Comparison of ENCODE assay signal across 1 cellular context in genomic region chr6:30725713-30726505, GRCh38.
TF ChIP-seq lines count a peak whose summit lies in the region.

No MANE protein-coding gene starts in this region.

TF ChIP-seq in K562, 482 proteins besides CTCF, POLR2A, EP300 and RAD21 (continued from another document and continues in another):
- TF ChIP-seq SUPT5H (IDR thresholded peaks at IDR 0.05): peak; percentile 97
- no peak for TF ChIP-seq ZNF253 (CRISPR knock-in tag; conservative IDR thresholded peaks at IDR 0.05)
- no peak for TF ChIP-seq BHLHE40 (IDR thresholded peaks at IDR 0.05; ENCODE audit: low read length)
- no peak for TF ChIP-seq YY1 (IDR thresholded peaks at IDR 0.05; ENCODE audit: borderline replicate concordance in 1 of 3, control insufficient read depth in 1 of 3, extremely low read depth in 1 of 3, insufficient read depth in 3 of 3, insufficient read length in 1 of 3, insufficient replicate concordance in 2 of 3, low read depth in 1 of 3, low read length in 2 of 3)
- no peak for TF ChIP-seq ZNF436 (CRISPR knock-in tag; IDR thresholded peaks at IDR 0.05)
- TF ChIP-seq ZNF232 (CRISPR knock-in tag; IDR thresholded peaks at IDR 0.05): no peak
- no peak for TF ChIP-seq ZNF407 (IDR thresholded peaks at IDR 0.05; ENCODE audit: low read depth)
- TF ChIP-seq SMAD1 (IDR thresholded peaks at IDR 0.05; ENCODE audit: low read depth, low read length, partially characterized antibody): peak; percentile 7
- TF ChIP-seq PHTF2 (CRISPR knock-in tag; IDR thresholded peaks at IDR 0.05): peak; percentile 12; the same call in 1 of the 2 replicates
- peak; percentile 86 for TF ChIP-seq ZNF586 (CRISPR knock-in tag; conservative IDR thresholded peaks at IDR 0.05)
- no peak; a peak in 1 of 4 replicates for TF ChIP-seq ZMIZ1 (IDR thresholded peaks at IDR 0.05; ENCODE audit: low read depth in 2 of 2, low read length in 2 of 2)
- peak; percentile 46; the same call in 1 of the 2 replicates for TF ChIP-seq ZNF780A (CRISPR knock-in tag; IDR thresholded peaks at IDR 0.05)
- no peak for TF ChIP-seq TBL1XR1 (IDR thresholded peaks at IDR 0.05; ENCODE audit: low read length in 2 of 2)
- TF ChIP-seq ZNF449 (CRISPR knock-in tag; IDR thresholded peaks at IDR 0.05): no peak
- no peak for TF ChIP-seq USF2 (CRISPR knock-in tag; IDR thresholded peaks at IDR 0.05)
- TF ChIP-seq FOXO4 (CRISPR knock-in tag; IDR thresholded peaks at IDR 0.05): no peak
- no peak for TF ChIP-seq ZKSCAN8 (CRISPR knock-in tag; IDR thresholded peaks at IDR 0.05)
- no peak for TF ChIP-seq ATF2 (CRISPR knock-in tag; IDR thresholded peaks at IDR 0.05)
- TF ChIP-seq HMGN3 (IDR thresholded peaks at IDR 0.05; ENCODE audit: borderline replicate concordance, extremely low read depth, insufficient read length, low read depth, low read length): no peak
- no peak for TF ChIP-seq NR2F6 (CRISPR knock-in tag; IDR thresholded peaks at IDR 0.05)
- no peak for TF ChIP-seq TAL1 (IDR thresholded peaks at IDR 0.05)
- no peak for TF ChIP-seq ZNF280B (CRISPR knock-in tag; IDR thresholded peaks at IDR 0.05)
- TF ChIP-seq TCF15 (CRISPR knock-in tag; IDR thresholded peaks at IDR 0.05): no peak
- no peak for TF ChIP-seq MYBL2 (IDR thresholded peaks at IDR 0.05; ENCODE audit: low read depth)
- no peak for TF ChIP-seq MYBL2 (CRISPR knock-in tag; IDR thresholded peaks at IDR 0.05; ENCODE audit: borderline replicate concordance)
- TF ChIP-seq ZNF764 (CRISPR knock-in tag; IDR thresholded peaks at IDR 0.05; ENCODE audit: low read depth): 0 out of 2 replicates have a peak, but pooled peaks have one; percentile 46
- no peak for TF ChIP-seq ASH1L (IDR thresholded peaks at IDR 0.05; ENCODE audit: borderline replicate concordance, low read depth, partially characterized antibody)
- no peak for TF ChIP-seq XRCC4 (IDR thresholded peaks at IDR 0.05; ENCODE audit: extremely low read depth, insufficient read depth, insufficient read length)
- TF ChIP-seq TRIM25 (IDR thresholded peaks at IDR 0.05; ENCODE audit: borderline replicate concordance): no peak
- peak; percentile 29; the same call in 1 of the 2 replicates for TF ChIP-seq NCOR1 (IDR thresholded peaks at IDR 0.05)
- TF ChIP-seq PREB (CRISPR knock-in tag; IDR thresholded peaks at IDR 0.05): no peak
- peak; percentile 20 for TF ChIP-seq TAF1 (IDR thresholded peaks at IDR 0.05; ENCODE audit: control insufficient read depth, extremely low read depth, insufficient read depth, low read length, severe bottlenecking)
